9 cellular contexts compared by ENCODE assay signal in the genomic region with DNA sequence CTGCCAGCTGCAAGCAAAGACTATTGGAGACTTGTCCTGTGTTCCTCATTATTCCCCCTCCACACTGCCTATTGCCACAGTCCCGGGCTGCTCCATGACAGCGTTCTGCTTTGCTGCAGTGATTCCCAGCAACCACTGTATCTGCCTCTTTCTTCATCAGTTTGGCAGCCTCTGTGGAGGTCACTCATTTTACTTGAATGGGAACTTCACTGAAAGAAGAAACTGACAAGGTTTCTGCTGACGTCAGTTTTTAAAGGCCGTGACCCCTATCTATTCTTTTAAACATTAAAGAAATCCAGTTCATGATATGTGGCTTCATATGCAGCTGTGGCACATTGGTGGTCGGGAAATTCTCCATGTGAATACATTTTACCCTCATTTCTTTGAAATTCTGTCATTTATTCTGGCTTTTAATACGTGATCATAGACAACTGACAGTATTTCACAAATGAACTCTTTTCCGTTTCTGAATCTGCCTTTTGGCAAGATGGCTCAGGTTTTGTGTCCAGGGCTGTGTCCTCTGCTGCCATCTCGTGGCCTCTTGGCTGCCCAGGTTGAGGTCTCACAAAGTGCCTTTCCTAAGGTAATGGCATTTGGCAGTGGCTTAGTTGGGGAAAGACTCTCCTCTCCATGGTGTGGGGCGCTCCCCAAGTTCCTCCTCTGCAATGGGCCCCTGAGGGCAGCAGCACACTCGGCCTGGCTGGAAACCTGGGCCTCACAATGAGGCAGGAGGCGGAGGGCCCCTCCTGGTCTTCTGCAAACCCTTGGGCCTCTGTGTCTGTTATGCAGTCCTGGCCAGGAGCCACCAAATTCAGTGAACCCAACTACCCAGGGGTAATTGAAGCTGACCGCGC. TPM values are rescaled to one million over a fixed set of nuclear protein-coding genes. Genes with fewer than 3 reads are reported as not detected.
DNase-seq lines count a peak whose midpoint lies in the region; ATAC-seq and TF ChIP-seq lines count a peak whose summit lies in the region.
"Had no signal": no experiment of that assay in that cellular context is flagged by ENCODE, and none has a peak within 500 bp of the region (broad histone marks: within the 10 kb centered on the region; RNA-seq: fewer than 3 reads in every experiment).

No MANE protein-coding gene starts in this region.

- no peaks in the 10 kb centered on the region for H3K9me3 ChIP-seq in PC-3 (ENCODE audit: low read length)

- peaks cover 2% of the 10 kb centered on the region for H3K27me3 Mint-ChIP-seq in activated T-helper 1 cell treated with anti-CD3 and anti-CD28 coated beads, Interleukin-12 subunit alpha, Interleukin-12 subunit beta, Interleukin-2, Interleukin-4 antibody, amounts not matched to agents 30 ng/mL and 10 ng/mL and 1 ng/mL, durations not matched to agents 14 hours and 24 hours and 36 hours (ENCODE audit: insufficient read depth)
- no peaks in the 10 kb centered on the region for H3K27me3 Mint-ChIP-seq in nephron (ENCODE audit: low read depth)

- TF ChIP-seq CTCF in PC-3 (conservative IDR thresholded peaks at IDR 0.05; ENCODE audit: low read depth, low read length) (peak; percentile 95), nephron (IDR thresholded peaks at IDR 0.05; ENCODE audit: unreplicated experiment in 3 of 3) (peak; percentile 80 to 91 (median 90))

- peak; percentile 86 for TF ChIP-seq RAD21 in Ishikawa (IDR thresholded peaks at IDR 0.05; ENCODE audit: low read depth)

- no peaks in the 10 kb centered on the region for H3K79me2 ChIP-seq in PC-3 (ENCODE audit: low read length)

- intact Hi-C loops in PC-3 (cut with micrococcal nuclease): loop anchor here (1.0 kb wide), 1 partner anchor 92 kb away; no protein-coding TSS in a partner anchor
- intact Hi-C loops in activated T-helper 1 cell treated with anti-CD3 and anti-CD28 coated beads, Interleukin-12 subunit alpha, Interleukin-12 subunit beta, Interleukin-2, Interleukin-4 antibody, amounts not matched to agents 30 ng/mL and 10 ng/mL and 1 ng/mL, durations not matched to agents 14 hours and 24 hours and 36 hours (cut with micrococcal nuclease): loop anchor here (1.0 to 10.0 kb wide), 3 partner anchors 38 to 448 kb away; no protein-coding TSS in a partner anchor

- H3K27me3 ChIP-seq in PC-3 (ENCODE audit: low read length): no peaks in the 10 kb centered on the region

- no TSS peak for BruUV-seq in PC-3 (replicated peaks; lab: Mats Ljungman, UMichigan)

- H3K9me2 ChIP-seq in PC-3 (replicated peaks; ENCODE audit: low read length): no peaks in the 10 kb centered on the region

- H3K9ac ChIP-seq in PC-3 (ENCODE audit: low read length): no peak overlapping the region

- no peak overlapping the region for H3K4me3 Mint-ChIP-seq in activated T-helper 1 cell treated with anti-CD3 and anti-CD28 coated beads, Interleukin-12 subunit alpha, Interleukin-12 subunit beta, Interleukin-2, Interleukin-4 antibody, amounts not matched to agents 30 ng/mL and 10 ng/mL and 1 ng/mL, durations not matched to agents 14 hours and 24 hours and 36 hours
- peak overlapping the region; percentile 62 to 78 (median 74) for H3K4me3 Mint-ChIP-seq in nephron

- peaks cover 1% of the 10 kb centered on the region for H3K36me3 Mint-ChIP-seq in activated T-helper 1 cell treated with anti-CD3 and anti-CD28 coated beads, Interleukin-12 subunit alpha, Interleukin-12 subunit beta, Interleukin-2, Interleukin-4 antibody, amounts not matched to agents 30 ng/mL and 10 ng/mL and 1 ng/mL, durations not matched to agents 14 hours and 24 hours and 36 hours (ENCODE audit: low read depth)
- H3K36me3 Mint-ChIP-seq in nephron (ENCODE audit: low read depth): no peaks in the 10 kb centered on the region

- H3K4me1 Mint-ChIP-seq in activated T-helper 1 cell treated with anti-CD3 and anti-CD28 coated beads, Interleukin-12 subunit alpha, Interleukin-12 subunit beta, Interleukin-2, Interleukin-4 antibody, amounts not matched to agents 30 ng/mL and 10 ng/mL and 1 ng/mL, durations not matched to agents 14 hours and 24 hours and 36 hours (ENCODE audit: low read depth): peaks cover 33% of the 10 kb centered on the region
- H3K4me1 Mint-ChIP-seq in nephron: peaks cover 60% of the 10 kb centered on the region

- CTCF ChIA-PET in PC-3 (lab: Charles Lee): no interaction called here

- peaks cover 38% of the 10 kb centered on the region for H3K4me1 ChIP-seq in PC-3 (ENCODE audit: insufficient read depth, low read length)

- peak overlapping the region; percentile 82 for H2AFZ ChIP-seq in PC-3 (ENCODE audit: low read length)

- 0 out of 2 replicates have a peak overlapping the region, but pooled peaks have one; percentile 21 for H3K4me3 ChIP-seq in PC-3 (ENCODE audit: low read length)

- H3F3A ChIP-seq in PC-3 (ENCODE audit: low read length, unreplicated experiment): no peaks in the 10 kb centered on the region

- no peak for TF ChIP-seq EP300 in Ishikawa (IDR thresholded peaks at IDR 0.05; ENCODE audit: borderline replicate concordance)

- H3K36me3 ChIP-seq in PC-3 (ENCODE audit: low read depth, low read length): no peaks in the 10 kb centered on the region

- H4K20me1 ChIP-seq in PC-3 (ENCODE audit: low read length): no peaks in the 10 kb centered on the region

- H3K27ac Mint-ChIP-seq in activated T-helper 1 cell treated with anti-CD3 and anti-CD28 coated beads, Interleukin-12 subunit alpha, Interleukin-12 subunit beta, Interleukin-2, Interleukin-4 antibody, amounts not matched to agents 30 ng/mL and 10 ng/mL and 1 ng/mL, durations not matched to agents 14 hours and 24 hours and 36 hours: no peak overlapping the region
- H3K27ac Mint-ChIP-seq in nephron: peak overlapping the region; percentile 93 to 97 (median 96)

- peak overlapping the region; percentile 51 for H3K4me2 ChIP-seq in PC-3 (ENCODE audit: low read length)

- ATAC-seq in PC-3: peak; percentile 33
- no peak for ATAC-seq in HG03045 (IDR thresholded peaks at IDR 0.05; ENCODE audit: unreplicated experiment)

- H3K9me3 Mint-ChIP-seq in activated T-helper 1 cell treated with anti-CD3 and anti-CD28 coated beads, Interleukin-12 subunit alpha, Interleukin-12 subunit beta, Interleukin-2, Interleukin-4 antibody, amounts not matched to agents 30 ng/mL and 10 ng/mL and 1 ng/mL, durations not matched to agents 14 hours and 24 hours and 36 hours: no peaks in the 10 kb centered on the region
- no peaks in the 10 kb centered on the region for H3K9me3 Mint-ChIP-seq in nephron

- DNase-seq in COLO829 (ENCODE audit: low spot score) (peak; percentile 74), PC-3 (peak; percentile 81), fibroblast of gingiva (ENCODE audit: low read depth) (peak; percentile 72)
- DNase-seq in activated T-helper 1 cell treated with anti-CD3 and anti-CD28 coated beads, Interleukin-12 subunit alpha, Interleukin-12 subunit beta, Interleukin-2, Interleukin-4 antibody, amounts not matched to agents 30 ng/mL and 10 ng/mL and 1 ng/mL, durations not matched to agents 14 hours and 24 hours and 36 hours (ENCODE audit: low spot score): peak; percentile 68
- peak; percentile 71 for DNase-seq in stimulated activated naive CD4-positive, alpha-beta T cell treated with Interleukin-2 at 50 U/mL for 16 hours (lab: John Stamatoyannopoulos, UW)

- POLR2A ChIA-PET in PC-3 (lab: Charles Lee; ENCODE audit: unreplicated experiment): no interaction called here

- 0 out of 2 replicates have a peak overlapping the region, but pooled peaks have one; percentile 7 for H3K27ac ChIP-seq in PC-3 (ENCODE audit: low read length)

TF ChIP-seq in Ishikawa, 13 proteins besides CTCF, POLR2A, EP300 and RAD21 (continues in another document):
- TF ChIP-seq YY1 (IDR thresholded peaks at IDR 0.05; ENCODE audit: low read depth) (peak; percentile 82), NFIC (IDR thresholded peaks at IDR 0.05) (peak; percentile 84), MAX (IDR thresholded peaks at IDR 0.05) (peak; percentile 39), TCF12 (IDR thresholded peaks at IDR 0.05; ENCODE audit: low read depth) (peak; percentile 48; the same call in 1 of the 2 replicates), TEAD4 (IDR thresholded peaks at IDR 0.05) (peak; percentile 57), EGR1 (IDR thresholded peaks at IDR 0.05) (no peak), CEBPB (IDR thresholded peaks at IDR 0.05) (no peak)

RNA-seq across cellular contexts. Expression of gene TMEM253, which starts 5.9 kb away (rescaled TPM):
- not detected in 2 replicates for total RNA-seq in PC-3 (2014; rRNA removed)
- not detected in 2 replicates for total RNA-seq in activated T-helper 1 cell treated with anti-CD3 and anti-CD28 coated beads, Interleukin-12 subunit alpha, Interleukin-12 subunit beta, Interleukin-2, Interleukin-4 antibody, amounts not matched to agents 30 ng/mL and 10 ng/mL and 1 ng/mL, durations not matched to agents 14 hours and 24 hours and 36 hours
- total RNA-seq: T-helper 1 cell treated with Interleukin-12 subunit alpha and Interleukin-12 subunit beta and Interleukin-4 antibody, amounts not matched to agents 30 ng/mL and 1 ng/mL, for 36 hours had no signal

RNA-seq across cellular contexts. Expression of gene ZNF219, which starts 8.3 kb away (rescaled TPM):
- total RNA-seq in PC-3 (2014; rRNA removed): 5.7 and 6.0 TPM in 2 replicates
- 8.2 and 8.3 TPM in 2 replicates for total RNA-seq in activated T-helper 1 cell treated with anti-CD3 and anti-CD28 coated beads, Interleukin-12 subunit alpha, Interleukin-12 subunit beta, Interleukin-2, Interleukin-4 antibody, amounts not matched to agents 30 ng/mL and 10 ng/mL and 1 ng/mL, durations not matched to agents 14 hours and 24 hours and 36 hours

RNA-seq across cellular contexts. Expression of gene ARHGEF40, which starts 36.6 kb away (rescaled TPM):
- 2.7 and 3.9 TPM in 2 replicates for total RNA-seq in PC-3 (2014; rRNA removed)
- not detected in 2 replicates for total RNA-seq in activated T-helper 1 cell treated with anti-CD3 and anti-CD28 coated beads, Interleukin-12 subunit alpha, Interleukin-12 subunit beta, Interleukin-2, Interleukin-4 antibody, amounts not matched to agents 30 ng/mL and 10 ng/mL and 1 ng/mL, durations not matched to agents 14 hours and 24 hours and 36 hours
- total RNA-seq: T-helper 1 cell treated with Interleukin-12 subunit alpha and Interleukin-12 subunit beta and Interleukin-4 antibody, amounts not matched to agents 30 ng/mL and 1 ng/mL, for 36 hours had no signal

RNA-seq across cellular contexts. Expression of gene RNASE8, which starts 49.1 kb away (rescaled TPM):
- not detected in 2 replicates for total RNA-seq in PC-3 (2014; rRNA removed)
- total RNA-seq in activated T-helper 1 cell treated with anti-CD3 and anti-CD28 coated beads, Interleukin-12 subunit alpha, Interleukin-12 subunit beta, Interleukin-2, Interleukin-4 antibody, amounts not matched to agents 30 ng/mL and 10 ng/mL and 1 ng/mL, durations not matched to agents 14 hours and 24 hours and 36 hours: not detected in 2 replicates
- total RNA-seq: T-helper 1 cell treated with Interleukin-12 subunit alpha and Interleukin-12 subunit beta and Interleukin-4 antibody, amounts not matched to agents 30 ng/mL and 1 ng/mL, for 36 hours had no signal

RNA-seq across cellular contexts. Expression of gene OR5AU1, which starts 49.1 kb away (rescaled TPM):
- total RNA-seq in PC-3 (2014; rRNA removed): not detected in 2 replicates
- not detected in 2 replicates for total RNA-seq in activated T-helper 1 cell treated with anti-CD3 and anti-CD28 coated beads, Interleukin-12 subunit alpha, Interleukin-12 subunit beta, Interleukin-2, Interleukin-4 antibody, amounts not matched to agents 30 ng/mL and 10 ng/mL and 1 ng/mL, durations not matched to agents 14 hours and 24 hours and 36 hours
- total RNA-seq: T-helper 1 cell treated with Interleukin-12 subunit alpha and Interleukin-12 subunit beta and Interleukin-4 antibody, amounts not matched to agents 30 ng/mL and 1 ng/mL, for 36 hours had no signal
